Comparison of ENCODE assay signal across 11 cellular contexts in the genomic region with DNA sequence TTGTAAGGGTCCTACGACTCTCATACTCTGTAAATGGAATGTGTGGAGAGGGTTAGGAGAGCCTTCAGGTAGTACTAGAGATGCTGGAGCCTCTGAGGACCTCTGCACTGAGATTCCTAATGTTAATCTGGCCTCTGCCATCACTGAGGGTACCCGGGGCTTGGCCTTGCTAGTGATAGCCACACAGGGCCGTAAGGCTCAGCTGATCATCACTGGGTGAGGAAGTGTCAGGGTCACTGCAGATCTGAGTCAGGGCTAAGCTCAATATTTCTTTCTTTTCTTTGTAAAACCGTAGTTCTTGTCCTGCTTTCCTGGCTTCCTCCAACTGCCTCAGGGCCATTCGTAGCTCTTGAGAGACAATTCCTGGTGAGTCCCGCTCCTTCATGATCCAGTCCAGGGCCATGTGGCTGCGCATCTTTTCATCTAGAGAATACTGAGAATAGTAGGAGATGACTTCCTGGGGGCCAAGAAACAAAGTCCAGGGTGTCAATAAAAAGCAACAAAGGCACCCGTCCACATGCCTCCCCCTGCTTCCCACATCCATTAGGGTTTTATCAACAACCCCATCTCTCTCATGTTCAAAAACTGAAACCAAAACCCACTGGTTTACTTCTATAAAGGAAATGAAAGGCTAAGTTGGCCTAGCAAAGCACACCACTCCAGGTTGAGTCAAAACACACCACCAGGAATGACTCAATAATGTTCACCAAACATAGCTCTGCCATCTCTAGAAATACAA. TPM values are rescaled to one million over a fixed set of nuclear protein-coding genes. Genes with fewer than 3 reads are reported as not detected.
DNase-seq lines count a peak whose midpoint lies in the region; ATAC-seq and TF ChIP-seq lines count a peak whose summit lies in the region.
"Had no signal": no experiment of that assay in that cellular context is flagged by ENCODE, and none has a peak within 500 bp of the region (broad histone marks: within the 10 kb centered on the region; RNA-seq: fewer than 3 reads in every experiment).

No MANE protein-coding gene starts in this region.

- H3K4me3 ChIP-seq in MG63: no peak overlapping the region

- no peaks in the 10 kb centered on the region for H3K36me3 ChIP-seq in MG63

- H3K4me3 Mint-ChIP-seq in activated T-helper 17 cell treated with anti-CD3 and anti-CD28 coated beads, Interleukin-2, amount 50 U/mL, for 72 hours: peak overlapping the region; percentile 62
- H3K4me3 Mint-ChIP-seq: WTC11 had no signal

- H3K9me3 Mint-ChIP-seq in activated T-helper 17 cell treated with anti-CD3 and anti-CD28 coated beads, Interleukin-2, amount 50 U/mL, for 72 hours: no peaks in the 10 kb centered on the region

- no peak for DNase-seq in SIG-M5 treated with dmso at 0.1 percent for 504 hours (lab: John Stamatoyannopoulos, UW; ENCODE audit: unreplicated experiment)
- no peak for DNase-seq in AML-193 (lab: John Stamatoyannopoulos, UW)
- no peak for DNase-seq in MG63
- no peak for DNase-seq in NCI-H1694 (lab: John Stamatoyannopoulos, UW)
- DNase-seq: DMS79 treated with DMSO at 0.1 percent for 48 hours, mammary epithelial cell had no signal

- peaks cover 14% of the 10 kb centered on the region for H3K27me3 ChIP-seq in MG63

- no peak for TF ChIP-seq POLR2A in GM18505 (IDR thresholded peaks at IDR 0.05; ENCODE audit: borderline replicate concordance, extremely low read depth, insufficient read depth, insufficient read length)

- no peaks in the 10 kb centered on the region for H3K9me3 ChIP-seq in MG63

- H3K4me1 Mint-ChIP-seq in activated T-helper 17 cell treated with anti-CD3 and anti-CD28 coated beads, Interleukin-2, amount 50 U/mL, for 72 hours: peaks cover 12% of the 10 kb centered on the region

- H3K27ac Mint-ChIP-seq in activated T-helper 17 cell treated with anti-CD3 and anti-CD28 coated beads, Interleukin-2, amount 50 U/mL, for 72 hours: peak overlapping the region; percentile 74
- H3K27ac Mint-ChIP-seq: WTC11 had no signal

- ATAC-seq in GM18505 (IDR thresholded peaks at IDR 0.05; ENCODE audit: unreplicated experiment): peak; percentile 97
- ATAC-seq in GM19468 (IDR thresholded peaks at IDR 0.05; ENCODE audit: extremely low read depth, unreplicated experiment): peak; percentile 96
- peak; percentile 99 for ATAC-seq in HG03135 (IDR thresholded peaks at IDR 0.05; ENCODE audit: unreplicated experiment)
- ATAC-seq in activated T-helper 17 cell treated with anti-CD3 and anti-CD28 coated beads, Interleukin-2, amount 50 U/mL, for 72 hours (replicated peaks): peak; percentile 98
- ATAC-seq: WTC11 had no signal

- no peaks in the 10 kb centered on the region for H3K36me3 Mint-ChIP-seq in activated T-helper 17 cell treated with anti-CD3 and anti-CD28 coated beads, Interleukin-2, amount 50 U/mL, for 72 hours (ENCODE audit: low read depth)
- H3K36me3 Mint-ChIP-seq: WTC11 had no signal

- H3K27me3 Mint-ChIP-seq in activated T-helper 17 cell treated with anti-CD3 and anti-CD28 coated beads, Interleukin-2, amount 50 U/mL, for 72 hours: peaks cover 11% of the 10 kb centered on the region

RNA-seq across cellular contexts. Expression of a gene that starts 47.7 kb away (rescaled TPM):
- total RNA-seq in activated T-helper 17 cell treated with anti-CD3 and anti-CD28 coated beads, Interleukin-2, amount 50 U/mL, for 72 hours: not detected
- not detected in 2 replicates for total RNA-seq in MG63 (2014; rRNA removed; shearing (Covaris generic); ENCODE audit: low replicate concordance)
- total RNA-seq: mammary epithelial cell, WTC11 had no signal
